24 cellular contexts compared by ENCODE assay signal in the genomic region with DNA sequence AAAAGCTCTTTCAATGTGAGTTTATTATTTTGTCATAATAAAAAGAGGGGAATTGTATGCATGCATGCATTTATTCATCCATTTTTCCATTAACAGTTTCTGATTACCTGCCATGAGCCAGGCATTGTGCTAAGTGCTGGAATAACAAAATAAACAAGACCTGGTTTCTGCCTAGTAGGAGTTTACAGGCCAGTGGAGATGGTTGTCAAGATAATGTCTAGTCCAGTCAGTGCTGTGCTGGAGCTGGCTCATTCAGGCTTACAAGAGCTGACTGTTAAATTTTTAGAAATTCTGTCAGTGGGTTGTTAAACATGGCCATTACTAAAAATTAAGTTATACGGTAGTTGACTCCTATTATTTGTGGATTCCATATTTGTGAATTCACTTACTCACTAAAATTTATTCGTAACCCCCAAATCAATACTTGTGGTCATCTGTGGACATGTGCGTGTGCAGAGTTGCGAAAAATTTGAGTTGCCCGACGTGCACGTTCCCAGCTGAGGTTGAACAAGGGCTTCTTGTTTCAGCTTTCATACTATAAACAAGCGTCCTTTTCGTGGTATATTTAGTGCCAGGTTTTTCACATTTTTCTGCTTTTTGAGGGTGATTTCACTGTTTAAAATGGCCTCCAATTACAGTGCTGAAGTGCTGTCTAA.
"Had no signal": no experiment of that assay in that cellular context is flagged by ENCODE, and none has a peak within 500 bp of the region (broad histone marks: within the 10 kb centered on the region; RNA-seq: fewer than 3 reads in every experiment).

No MANE protein-coding gene starts in this region.

- H3K4me1 ChIP-seq: adrenal gland, upper lobe of right lung had no signal

- H3K27ac ChIP-seq: adrenal gland, epithelial cell of prostate, thoracic aorta, upper lobe of right lung, WERI-Rb-1 had no signal

- ATAC-seq: activated naive CD4-positive, alpha-beta T cell treated with anti-CD3 and anti-CD28 coated beads, Interleukin-2, amount 50 U/mL, for 72 hours; activated T-cell treated with anti-CD3 and anti-CD28 coated beads, Interleukin-2, amount 50 U/mL, for 72 hours; left lobe of liver; stimulated activated memory B cell treated with anti-CD40 and anti-IgM and Interleukin-4, amounts not matched to agents 10 μg/mL and 1 μg/mL and 100 μg/mL, for 72 hours; upper lobe of right lung had no signal

- H3K36me3 ChIP-seq: adrenal gland, spleen, thoracic aorta, upper lobe of right lung, WERI-Rb-1 had no signal

- DNase-seq: activated CD4-positive, alpha-beta T cell treated with anti-CD3 and anti-CD28 coated beads for 1 hour; activated CD8-positive, alpha-beta memory T cell treated with anti-CD3 and anti-CD28 coated beads for 24 hours; activated CD8-positive, alpha-beta memory T cell treated with anti-CD3 and anti-CD28 coated beads, Interleukin-2, amount 50 U/mL, for 48 hours; activated effector memory CD4-positive, alpha-beta T cell treated with anti-CD3 and anti-CD28 coated beads, Interleukin-2, amount 50 U/mL, for 16 hours; activated T-cell treated with anti-CD3 and anti-CD28 coated beads, Interleukin-2, amount 50 U/mL, for 72 hours; adrenal gland; central memory CD4-positive, alpha-beta T cell; endodermal cell; foreskin fibroblast; nephron progenitor cell; nucleus accumbens; spleen; stimulated activated CD4-positive, alpha-beta T cell treated with anti-CD3 and anti-CD28 coated beads, Interleukin-4, amount 100 ng/mL, for 4 hours; T1000; upper lobe of right lung; WERI-Rb-1 had no signal

- H3K4me3 ChIP-seq: adrenal gland, lung, spleen, thoracic aorta, upper lobe of right lung had no signal

- H3K9me3 Mint-ChIP-seq: activated naive CD4-positive, alpha-beta T cell treated with anti-CD3 and anti-CD28 coated beads, Interleukin-2, amount 50 U/mL, for 72 hours; activated T-cell treated with anti-CD3 and anti-CD28 coated beads, Interleukin-2, amount 50 U/mL, for 72 hours; stimulated activated memory B cell treated with anti-CD40 and anti-IgM and Interleukin-4, amounts not matched to agents 10 μg/mL and 1 μg/mL and 100 μg/mL, for 72 hours had no signal

- H3K27ac Mint-ChIP-seq: activated naive CD4-positive, alpha-beta T cell treated with anti-CD3 and anti-CD28 coated beads, Interleukin-2, amount 50 U/mL, for 72 hours; activated T-cell treated with anti-CD3 and anti-CD28 coated beads, Interleukin-2, amount 50 U/mL, for 72 hours; brain; endodermal cell; mesothelial cell of epicardium; nephron progenitor cell; stimulated activated memory B cell treated with anti-CD40 and anti-IgM and Interleukin-4, amounts not matched to agents 10 μg/mL and 1 μg/mL and 100 μg/mL, for 72 hours had no signal

- H3K27me3 Mint-ChIP-seq: brain; stimulated activated memory B cell treated with anti-CD40 and anti-IgM and Interleukin-4, amounts not matched to agents 10 μg/mL and 1 μg/mL and 100 μg/mL, for 72 hours had no signal

- H3K36me3 Mint-ChIP-seq: activated naive CD4-positive, alpha-beta T cell treated with anti-CD3 and anti-CD28 coated beads, Interleukin-2, amount 50 U/mL, for 72 hours; brain; mesothelial cell of epicardium; stimulated activated memory B cell treated with anti-CD40 and anti-IgM and Interleukin-4, amounts not matched to agents 10 μg/mL and 1 μg/mL and 100 μg/mL, for 72 hours had no signal

- H3K27me3 ChIP-seq: spleen, upper lobe of right lung had no signal

- H3K4me3 Mint-ChIP-seq: activated T-cell treated with anti-CD3 and anti-CD28 coated beads, Interleukin-2, amount 50 U/mL, for 72 hours; brain; endodermal cell; mesothelial cell of epicardium; nephron progenitor cell; stimulated activated memory B cell treated with anti-CD40 and anti-IgM and Interleukin-4, amounts not matched to agents 10 μg/mL and 1 μg/mL and 100 μg/mL, for 72 hours had no signal

- H3K9me3 ChIP-seq: adrenal gland, spleen, thoracic aorta, upper lobe of right lung had no signal

- H3K4me1 Mint-ChIP-seq: brain; endodermal cell; stimulated activated memory B cell treated with anti-CD40 and anti-IgM and Interleukin-4, amounts not matched to agents 10 μg/mL and 1 μg/mL and 100 μg/mL, for 72 hours had no signal
